In the genomic region with DNA sequence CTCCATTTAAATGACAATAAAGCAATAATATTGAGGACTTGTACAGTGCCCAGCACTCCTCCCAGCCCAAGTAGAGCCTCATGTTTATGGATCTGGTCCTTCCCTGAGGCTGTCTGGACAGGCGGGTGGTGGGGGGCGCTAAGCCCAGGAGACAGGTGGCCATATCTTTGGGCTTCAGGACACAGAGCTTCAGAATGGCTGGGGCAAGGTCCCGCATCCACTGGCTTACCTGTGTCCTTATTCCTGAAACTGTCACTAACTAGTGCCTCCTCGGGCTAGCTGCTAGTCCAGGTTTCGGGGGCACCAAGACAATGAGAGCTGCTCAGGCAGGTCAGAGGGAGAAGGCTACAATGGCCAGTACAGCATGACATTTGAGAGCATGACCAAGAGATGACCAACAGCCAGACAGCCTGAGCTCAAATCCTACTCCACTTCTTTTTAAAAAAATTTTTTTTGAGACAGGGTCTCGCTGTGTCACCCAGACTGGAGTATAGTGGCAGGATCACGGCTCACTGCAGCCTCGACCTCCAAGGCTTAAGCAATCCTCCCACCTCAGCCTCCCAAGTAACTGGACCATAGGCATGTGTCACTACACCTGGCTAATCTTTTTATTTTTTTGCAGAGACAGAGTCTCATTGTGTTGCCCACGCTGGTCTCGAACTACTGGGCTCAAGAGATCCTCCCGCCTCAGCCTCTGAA, we compare ENCODE assay signal across 22 cellular contexts. TPM values are rescaled to one million over a fixed set of nuclear protein-coding genes. Genes with fewer than 3 reads are reported as not detected.
DNase-seq lines count a peak whose midpoint lies in the region; ATAC-seq and TF ChIP-seq lines count a peak whose summit lies in the region.
"Had no signal": no experiment of that assay in that cellular context is flagged by ENCODE, and none has a peak within 500 bp of the region (broad histone marks: within the 10 kb centered on the region; RNA-seq: fewer than 3 reads in every experiment).

No MANE protein-coding gene starts in this region.

- WGBS in endodermal cell (ENCODE audit: insufficient coverage in 1 of 2, insufficient read length in 1 of 2), 2 experiments: 90 to 98% methylated on average over 8 to 11 of the region's 11 CpGs

- H3K4me1 Mint-ChIP-seq in activated naive CD4-positive, alpha-beta T cell treated with anti-CD3 and anti-CD28 coated beads, Interleukin-2, amount 50 U/mL, for 24 hours: peaks cover 89% of the 10 kb centered on the region
- peaks cover 51% of the 10 kb centered on the region for H3K4me1 Mint-ChIP-seq in activated T-helper 17 cell treated with anti-CD3 and anti-CD28 coated beads, Interleukin-2, amount 50 U/mL, for 72 hours
- H3K4me1 Mint-ChIP-seq in endodermal cell (peaks cover 11% of the 10 kb centered on the region), WTC11 (peaks cover 36% of the 10 kb centered on the region)
- peaks cover 72% of the 10 kb centered on the region for H3K4me1 Mint-ChIP-seq in stimulated activated effector memory CD8-positive, alpha-beta T cell treated with anti-CD3 and anti-CD28 coated beads, Interleukin-12 subunit alpha, Interleukin-12 subunit beta, amount 100 ng/mL, for 72 hours

- CTCF ChIA-PET in WTC11 (lab: Charles Lee): interaction anchor here (1.0 to 1.9 kb wide), 3 partner anchors 14 to 40 kb away, joined by 3 to 9 read pairs (median 4); no protein-coding TSS in a partner anchor

- H3K9ac ChIP-seq in endodermal cell (ENCODE audit: extremely low read depth, low read length, poor library complexity, severe bottlenecking): no peak overlapping the region

- H3K36me3 Mint-ChIP-seq in activated naive CD4-positive, alpha-beta T cell treated with anti-CD3 and anti-CD28 coated beads, Interleukin-2, amount 50 U/mL, for 24 hours: peaks cover 2% of the 10 kb centered on the region
- peaks cover 10% of the 10 kb centered on the region for H3K36me3 Mint-ChIP-seq in activated T-helper 17 cell treated with anti-CD3 and anti-CD28 coated beads, Interleukin-2, amount 50 U/mL, for 72 hours (ENCODE audit: low read depth)
- H3K36me3 Mint-ChIP-seq in endodermal cell (ENCODE audit: low read depth) (no peaks in the 10 kb centered on the region), WTC11 (no peaks in the 10 kb centered on the region)
- H3K36me3 Mint-ChIP-seq in stimulated activated effector memory CD8-positive, alpha-beta T cell treated with anti-CD3 and anti-CD28 coated beads, Interleukin-12 subunit alpha, Interleukin-12 subunit beta, amount 100 ng/mL, for 72 hours: peaks cover 19% of the 10 kb centered on the region

- H3K27ac Mint-ChIP-seq in activated naive CD4-positive, alpha-beta T cell treated with anti-CD3 and anti-CD28 coated beads, Interleukin-2, amount 50 U/mL, for 24 hours: peak overlapping the region; percentile 95
- peak overlapping the region; percentile 90 for H3K27ac Mint-ChIP-seq in activated T-helper 17 cell treated with anti-CD3 and anti-CD28 coated beads, Interleukin-2, amount 50 U/mL, for 72 hours
- H3K27ac Mint-ChIP-seq in endodermal cell (no peak overlapping the region), WTC11 (no peak overlapping the region; the same call in 1 of the 2 replicates)
- peak overlapping the region; percentile 99 for H3K27ac Mint-ChIP-seq in stimulated activated effector memory CD8-positive, alpha-beta T cell treated with anti-CD3 and anti-CD28 coated beads, Interleukin-12 subunit alpha, Interleukin-12 subunit beta, amount 100 ng/mL, for 72 hours
- H3K27ac Mint-ChIP-seq: dendritic cell treated with granulocyte-macrophage colony-stimulating factor and Interleukin-4, amounts not matched to agents 40 ng/mL and 50 ng/mL, for 4 days had no signal

- POLR2A ChIA-PET in WTC11 (lab: Charles Lee): no interaction called here

- no peak for DNase-seq in activated naive CD4-positive, alpha-beta T cell treated with anti-CD3 and anti-CD28 coated beads, Interleukin-2, amount 50 U/mL, for 16 hours
- DNase-seq in endodermal cell: no peak
- DNase-seq in stimulated activated effector memory CD8-positive, alpha-beta T cell treated with anti-CD3 and anti-CD28 coated beads, Interleukin-12 subunit alpha, Interleukin-12 subunit beta, amount 100 ng/mL, for 72 hours (ENCODE audit: low spot score in 2 of 2): no peak
- DNase-seq in WTC11 (ENCODE audit: low spot score): no peak
- DNase-seq: activated gamma-delta T cell treated with Interleukin-2 at 50 U/mL for 16 hours; brain microvascular endothelial cell; DMS53; erythroblast; left cardiac atrium; mesendoderm; MG63; NCI-H1436 treated with DMSO at 0.1 percent for 48 hours; NCI-H774; Right ventricle myocardium superior; stimulated activated CD4-positive, alpha-beta T cell treated with anti-CD3 and anti-CD28 coated beads, Interleukin-12 subunit alpha, Interleukin-12 subunit beta, amount 100 ng/mL, for 4 hours had no signal

- H3K27me3 Mint-ChIP-seq in activated naive CD4-positive, alpha-beta T cell treated with anti-CD3 and anti-CD28 coated beads, Interleukin-2, amount 50 U/mL, for 24 hours: no peaks in the 10 kb centered on the region
- H3K27me3 Mint-ChIP-seq in activated T-helper 17 cell treated with anti-CD3 and anti-CD28 coated beads, Interleukin-2, amount 50 U/mL, for 72 hours: no peaks in the 10 kb centered on the region
- H3K27me3 Mint-ChIP-seq in endodermal cell (ENCODE audit: insufficient read depth) (peaks cover 23% of the 10 kb centered on the region), WTC11 (ENCODE audit: low read depth) (peaks cover 20% of the 10 kb centered on the region)

- H3K9me3 Mint-ChIP-seq in activated naive CD4-positive, alpha-beta T cell treated with anti-CD3 and anti-CD28 coated beads, Interleukin-2, amount 50 U/mL, for 24 hours: no peaks in the 10 kb centered on the region
- no peaks in the 10 kb centered on the region for H3K9me3 Mint-ChIP-seq in activated T-helper 17 cell treated with anti-CD3 and anti-CD28 coated beads, Interleukin-2, amount 50 U/mL, for 72 hours
- no peaks in the 10 kb centered on the region for H3K9me3 Mint-ChIP-seq in endodermal cell
- H3K9me3 Mint-ChIP-seq in stimulated activated effector memory CD8-positive, alpha-beta T cell treated with anti-CD3 and anti-CD28 coated beads, Interleukin-12 subunit alpha, Interleukin-12 subunit beta, amount 100 ng/mL, for 72 hours: no peaks in the 10 kb centered on the region
- no peaks in the 10 kb centered on the region for H3K9me3 Mint-ChIP-seq in WTC11
- H3K9me3 Mint-ChIP-seq: CD14-positive monocyte; dendritic cell treated with granulocyte-macrophage colony-stimulating factor and Interleukin-4, amounts not matched to agents 40 ng/mL and 50 ng/mL, for 4 days had no signal

- no peak for TF ChIP-seq CTCF in endodermal cell (conservative IDR thresholded peaks at IDR 0.05)
- TF ChIP-seq CTCF in WTC11 (IDR thresholded peaks at IDR 0.05): no peak

- H3K27me3 ChIP-seq in endodermal cell (ENCODE audit: control insufficient read depth, insufficient read depth, low read length, poor library complexity, severe bottlenecking): peaks cover 6% of the 10 kb centered on the region
- H3K27me3 ChIP-seq: brain microvascular endothelial cell, MG63 had no signal

- H3K9me3 ChIP-seq in endodermal cell (ENCODE audit: control insufficient read depth, low read length): no peaks in the 10 kb centered on the region
- H3K9me3 ChIP-seq: MG63 had no signal

- no peak for ATAC-seq in activated T-helper 17 cell treated with anti-CD3 and anti-CD28 coated beads, Interleukin-2, amount 50 U/mL, for 72 hours (replicated peaks)
- ATAC-seq in stimulated activated effector memory CD8-positive, alpha-beta T cell treated with anti-CD3 and anti-CD28 coated beads, Interleukin-12 subunit alpha, Interleukin-12 subunit beta, amount 100 ng/mL, for 72 hours: no peak
- ATAC-seq in WTC11 (no peak), HG03025 (IDR thresholded peaks at IDR 0.05; ENCODE audit: low FRiP score, unreplicated experiment) (no peak), HG03045 (IDR thresholded peaks at IDR 0.05; ENCODE audit: unreplicated experiment) (no peak)
- ATAC-seq: HCT116 had no signal

- no peaks in the 10 kb centered on the region for H3K36me3 ChIP-seq in endodermal cell (ENCODE audit: control insufficient read depth, insufficient read depth, low read length)
- H3K36me3 ChIP-seq: brain microvascular endothelial cell, MG63 had no signal

- no peak overlapping the region for H3K4me3 ChIP-seq in endodermal cell (ENCODE audit: low read length)
- H3K4me3 ChIP-seq: MG63 had no signal

- H3K4me3 Mint-ChIP-seq in activated naive CD4-positive, alpha-beta T cell treated with anti-CD3 and anti-CD28 coated beads, Interleukin-2, amount 50 U/mL, for 24 hours: peak overlapping the region; percentile 58
- H3K4me3 Mint-ChIP-seq in activated T-helper 17 cell treated with anti-CD3 and anti-CD28 coated beads, Interleukin-2, amount 50 U/mL, for 72 hours: peak overlapping the region; percentile 52
- H3K4me3 Mint-ChIP-seq in endodermal cell: no peak overlapping the region
- no peak overlapping the region for H3K4me3 Mint-ChIP-seq in stimulated activated effector memory CD8-positive, alpha-beta T cell treated with anti-CD3 and anti-CD28 coated beads, Interleukin-12 subunit alpha, Interleukin-12 subunit beta, amount 100 ng/mL, for 72 hours
- no peak overlapping the region for H3K4me3 Mint-ChIP-seq in WTC11
- H3K4me3 Mint-ChIP-seq: dendritic cell treated with granulocyte-macrophage colony-stimulating factor and Interleukin-4, amounts not matched to agents 40 ng/mL and 50 ng/mL, for 4 days had no signal

- H3K4me1 ChIP-seq in endodermal cell (ENCODE audit: control insufficient read depth, insufficient read depth, low read length): peaks cover 2% of the 10 kb centered on the region

- peak overlapping the region; percentile 83 for H3K27ac ChIP-seq in endodermal cell (ENCODE audit: low read depth, low read length)
- H3K27ac ChIP-seq: brain microvascular endothelial cell had no signal

TF ChIP-seq in WTC11, 78 proteins besides CTCF, POLR2A, EP300 and RAD21:
- TF ChIP-seq TEAD4 (CRISPR knock-in tag; IDR thresholded peaks at IDR 0.05): no peak

RNA-seq across cellular contexts. Expression of gene NOL4L, which starts 43.1 kb away (rescaled TPM):
- total RNA-seq in activated T-helper 17 cell treated with anti-CD3 and anti-CD28 coated beads, Interleukin-2, amount 50 U/mL, for 72 hours: 10 to 100 TPM in 1 of 2 donors, 1 to 10 TPM in 1; 9.9 to 28.5 TPM
- total RNA-seq in endodermal cell (10 to 100 TPM; 39.6 to 50.7 TPM), WTC11 (2021) (24.0 to 29.0 TPM (median 25.6 TPM) in 3 replicates)
- polyA plus RNA-seq in endodermal cell (2013, experiment 1 of 2): 44.8 TPM
- polyA plus RNA-seq in endodermal cell (2013, experiment 2 of 2): 45.4 TPM

Comparison
In these comparisons a context has a peak if more than half of its experiments do, and no peak if none do; other contexts are left out.
1. H3K27ac Mint-ChIP-seq: peak in activated naive CD4-positive, alpha-beta T cell treated with anti-CD3 and anti-CD28 coated beads, Interleukin-2, amount 50 U/mL, for 24 hours (single experiment), activated T-helper 17 cell treated with anti-CD3 and anti-CD28 coated beads, Interleukin-2, amount 50 U/mL, for 72 hours (single experiment) and stimulated activated effector memory CD8-positive, alpha-beta T cell treated with anti-CD3 and anti-CD28 coated beads, Interleukin-12 subunit alpha, Interleukin-12 subunit beta, amount 100 ng/mL, for 72 hours (single experiment); none in endodermal cell (single experiment) and WTC11 (single experiment).
2. H3K4me3 Mint-ChIP-seq: peak in activated naive CD4-positive, alpha-beta T cell treated with anti-CD3 and anti-CD28 coated beads, Interleukin-2, amount 50 U/mL, for 24 hours (single experiment) and activated T-helper 17 cell treated with anti-CD3 and anti-CD28 coated beads, Interleukin-2, amount 50 U/mL, for 72 hours (single experiment); none in endodermal cell (single experiment), stimulated activated effector memory CD8-positive, alpha-beta T cell treated with anti-CD3 and anti-CD28 coated beads, Interleukin-12 subunit alpha, Interleukin-12 subunit beta, amount 100 ng/mL, for 72 hours (single experiment) and WTC11 (single experiment).